In genomic region chr2:215745316-215745715, GRCh38 we compare ENCODE assay signal across 20 cellular contexts.
DNase-seq lines count a peak whose midpoint lies in the region; ATAC-seq lines count a peak whose summit lies in the region.
"Had no signal": no experiment of that assay in that cellular context is flagged by ENCODE, and none has a peak within 500 bp of the region (broad histone marks: within the 10 kb centered on the region; RNA-seq: fewer than 3 reads in every experiment).

No MANE protein-coding gene starts in this region.

- H3K27me3 Mint-ChIP-seq in activated T-cell treated with anti-CD3 and anti-CD28 coated beads, Interleukin-2, amount 50 U/mL, for 72 hours (ENCODE audit: low read depth): peaks cover 8% of the 10 kb centered on the region
- H3K27me3 Mint-ChIP-seq in stimulated activated naive CD8-positive, alpha-beta T cell treated with anti-CD3 and anti-CD28 coated beads, Interleukin-15, amount 100 ng/mL, for 72 hours: peaks cover 21% of the 10 kb centered on the region
- H3K27me3 Mint-ChIP-seq in dendritic cell treated with granulocyte-macrophage colony-stimulating factor and Interleukin-4, amounts not matched to agents 40 ng/mL and 50 ng/mL, for 4 days: no peaks in the 10 kb centered on the region
- H3K27me3 Mint-ChIP-seq: CD4-positive, alpha-beta memory T cell had no signal

- intact Hi-C loops in dendritic cell treated with granulocyte-macrophage colony-stimulating factor and Interleukin-4, amounts not matched to agents 40 ng/mL and 50 ng/mL, for 4 days (cut with micrococcal nuclease): loop anchor here (1.0 to 5.0 kb wide), 2 partner anchors 47 to 173 kb away; no protein-coding TSS in a partner anchor

- H3K4me3 Mint-ChIP-seq in activated T-cell treated with anti-CD3 and anti-CD28 coated beads, Interleukin-2, amount 50 U/mL, for 72 hours: peak overlapping the region; percentile 48 to 70
- H3K4me3 Mint-ChIP-seq in stimulated activated naive CD8-positive, alpha-beta T cell treated with anti-CD3 and anti-CD28 coated beads, Interleukin-15, amount 100 ng/mL, for 72 hours: no peak overlapping the region
- peak overlapping the region; percentile 4 for H3K4me3 Mint-ChIP-seq in dendritic cell treated with granulocyte-macrophage colony-stimulating factor and Interleukin-4, amounts not matched to agents 40 ng/mL and 50 ng/mL, for 4 days
- H3K4me3 Mint-ChIP-seq: CD4-positive, alpha-beta memory T cell; IgD-negative memory B cell had no signal

- H3K4me1 Mint-ChIP-seq in activated T-cell treated with anti-CD3 and anti-CD28 coated beads, Interleukin-2, amount 50 U/mL, for 72 hours (ENCODE audit: low read depth): peaks cover 82% of the 10 kb centered on the region
- H3K4me1 Mint-ChIP-seq in stimulated activated naive CD8-positive, alpha-beta T cell treated with anti-CD3 and anti-CD28 coated beads, Interleukin-15, amount 100 ng/mL, for 72 hours: peaks cover 13% of the 10 kb centered on the region
- H3K4me1 Mint-ChIP-seq in dendritic cell treated with granulocyte-macrophage colony-stimulating factor and Interleukin-4, amounts not matched to agents 40 ng/mL and 50 ng/mL, for 4 days (ENCODE audit: low read depth): peaks cover 87% of the 10 kb centered on the region

- peak; percentile 50 to 59 for ATAC-seq in activated T-cell treated with anti-CD3 and anti-CD28 coated beads, Interleukin-2, amount 50 U/mL, for 72 hours (replicated peaks in 1 of 2)
- peak; percentile 50 for ATAC-seq in stimulated activated naive CD8-positive, alpha-beta T cell treated with anti-CD3 and anti-CD28 coated beads, Interleukin-15, Interleukin-2, amounts not matched to agents 100 U/mL and 50 U/mL, for 24 hours
- ATAC-seq in stimulated activated naive CD8-positive, alpha-beta T cell treated with anti-CD3 and anti-CD28 coated beads, Interleukin-15, amount 100 ng/mL, for 72 hours: no peak
- ATAC-seq: GM12878, Right ventricle myocardium inferior had no signal

- H3K36me3 Mint-ChIP-seq in activated T-cell treated with anti-CD3 and anti-CD28 coated beads, Interleukin-2, amount 50 U/mL, for 72 hours (ENCODE audit: insufficient read depth in 2 of 2): no peaks in the 10 kb centered on the region
- peaks cover 10% of the 10 kb centered on the region for H3K36me3 Mint-ChIP-seq in dendritic cell treated with granulocyte-macrophage colony-stimulating factor and Interleukin-4, amounts not matched to agents 40 ng/mL and 50 ng/mL, for 4 days (ENCODE audit: low read depth)
- H3K36me3 Mint-ChIP-seq: CD4-positive, alpha-beta memory T cell; IgD-negative memory B cell had no signal

- H3K9me3 Mint-ChIP-seq in activated T-cell treated with anti-CD3 and anti-CD28 coated beads, Interleukin-2, amount 50 U/mL, for 72 hours: peaks cover 3% of the 10 kb centered on the region in 2 donors
- no peaks in the 10 kb centered on the region for H3K9me3 Mint-ChIP-seq in stimulated activated naive CD8-positive, alpha-beta T cell treated with anti-CD3 and anti-CD28 coated beads, Interleukin-15, amount 100 ng/mL, for 72 hours
- H3K9me3 Mint-ChIP-seq in dendritic cell treated with granulocyte-macrophage colony-stimulating factor and Interleukin-4, amounts not matched to agents 40 ng/mL and 50 ng/mL, for 4 days: no peaks in the 10 kb centered on the region
- H3K9me3 Mint-ChIP-seq: IgD-negative memory B cell had no signal

- peak overlapping the region; percentile 47 for H3K27ac Mint-ChIP-seq in activated T-cell treated with anti-CD3 and anti-CD28 coated beads, Interleukin-2, amount 50 U/mL, for 72 hours
- H3K27ac Mint-ChIP-seq in stimulated activated naive CD8-positive, alpha-beta T cell treated with anti-CD3 and anti-CD28 coated beads, Interleukin-15, amount 100 ng/mL, for 72 hours: no peak overlapping the region
- H3K27ac Mint-ChIP-seq in dendritic cell treated with granulocyte-macrophage colony-stimulating factor and Interleukin-4, amounts not matched to agents 40 ng/mL and 50 ng/mL, for 4 days: peak overlapping the region; percentile 87
- H3K27ac Mint-ChIP-seq: CD4-positive, alpha-beta memory T cell; IgD-negative memory B cell had no signal

- peak; percentile 26 to 45 for DNase-seq in activated T-cell treated with anti-CD3 and anti-CD28 coated beads, Interleukin-2, amount 50 U/mL, for 72 hours
- DNase-seq in activated T-cell treated with anti-CD3 and anti-CD28 coated beads, Interleukin-2, amount 50 U/mL, for 1 hour: no peak
- DNase-seq in stimulated activated naive CD8-positive, alpha-beta T cell treated with anti-CD3 and anti-CD28 coated beads, Interleukin-15, Interleukin-2, amounts not matched to agents 100 U/mL and 50 U/mL, for 24 hours: peak; percentile 23
- no peak for DNase-seq in stimulated activated naive CD8-positive, alpha-beta T cell treated with anti-CD3 and anti-CD28 coated beads, Interleukin-15, amount 100 ng/mL, for 72 hours
- DNase-seq in NCI-H524 treated with DMSO at 0.1 percent for 48 hours (lab: John Stamatoyannopoulos, UW) (no peak), NCI-H1694 (lab: John Stamatoyannopoulos, UW) (no peak)
- DNase-seq: ACHN; CD4-positive, alpha-beta memory T cell; DND-41; Karpas-422; MV-4-11; NCI-H1105 treated with DMSO at 0.1 percent for 48 hours; NCI-H1694 treated with DMSO at 0.1 percent for 48 hours; NCI-H446; NCI-H526 treated with DMSO at 0.1 percent for 48 hours; OCI-M1 had no signal

Comparison
In these comparisons a context has a peak if more than half of its experiments do, and no peak if none do; other contexts are left out.
1. DNase-seq: peak in activated T-cell treated with anti-CD3 and anti-CD28 coated beads, Interleukin-2, amount 50 U/mL, for 72 hours (2 of 2) and stimulated activated naive CD8-positive, alpha-beta T cell treated with anti-CD3 and anti-CD28 coated beads, Interleukin-15, Interleukin-2, amounts not matched to agents 100 U/mL and 50 U/mL, for 24 hours (single experiment); none in activated T-cell treated with anti-CD3 and anti-CD28 coated beads, Interleukin-2, amount 50 U/mL, for 1 hour (single experiment), stimulated activated naive CD8-positive, alpha-beta T cell treated with anti-CD3 and anti-CD28 coated beads, Interleukin-15, amount 100 ng/mL, for 72 hours (0 of 2), NCI-H524 treated with DMSO at 0.1 percent for 48 hours (single experiment) and NCI-H1694 (single experiment).
2. H3K27ac Mint-ChIP-seq: peak in activated T-cell treated with anti-CD3 and anti-CD28 coated beads, Interleukin-2, amount 50 U/mL, for 72 hours (single experiment) and dendritic cell treated with granulocyte-macrophage colony-stimulating factor and Interleukin-4, amounts not matched to agents 40 ng/mL and 50 ng/mL, for 4 days (single experiment); none in stimulated activated naive CD8-positive, alpha-beta T cell treated with anti-CD3 and anti-CD28 coated beads, Interleukin-15, amount 100 ng/mL, for 72 hours (0 of 2).
3. H3K4me3 Mint-ChIP-seq: peak in activated T-cell treated with anti-CD3 and anti-CD28 coated beads, Interleukin-2, amount 50 U/mL, for 72 hours (2 of 2) and dendritic cell treated with granulocyte-macrophage colony-stimulating factor and Interleukin-4, amounts not matched to agents 40 ng/mL and 50 ng/mL, for 4 days (single experiment); none in stimulated activated naive CD8-positive, alpha-beta T cell treated with anti-CD3 and anti-CD28 coated beads, Interleukin-15, amount 100 ng/mL, for 72 hours (0 of 2).